ENCODE assay signal across 27 cellular contexts in genomic region chr3:64617610-64618009, GRCh38.
"Had no signal": no experiment of that assay in that cellular context is flagged by ENCODE, and none has a peak within 500 bp of the region (broad histone marks: within the 10 kb centered on the region; RNA-seq: fewer than 3 reads in every experiment).

No MANE protein-coding gene starts in this region.

- H3K4me3 Mint-ChIP-seq: activated CD8-positive, alpha-beta memory T cell treated with anti-CD3 and anti-CD28 coated beads, Interleukin-2, amount 10 ng/mL, durations not matched to agents 7 days and 5 days; activated naive CD8-positive, alpha-beta T cell treated with anti-CD3 and anti-CD28 coated beads, Interleukin-2, amount 50 U/mL, for 24 hours; activated T-cell treated with anti-CD3 and anti-CD28 coated beads, Interleukin-2, amount 50 U/mL, for 24 hours; activated T-helper 1 cell treated with anti-CD3 and anti-CD28 coated beads, Interleukin-12 subunit alpha, Interleukin-12 subunit beta, Interleukin-2, Interleukin-4 antibody, amounts not matched to agents 30 ng/mL and 10 ng/mL and 1 ng/mL, durations not matched to agents 14 hours and 24 hours and 36 hours; IgD-negative memory B cell; T-helper 17 cell; WTC11 had no signal

- H3K9me3 Mint-ChIP-seq: activated naive CD8-positive, alpha-beta T cell treated with anti-CD3 and anti-CD28 coated beads, Interleukin-2, amount 50 U/mL, for 24 hours; activated T-helper 1 cell treated with anti-CD3 and anti-CD28 coated beads, Interleukin-12 subunit alpha, Interleukin-12 subunit beta, Interleukin-2, Interleukin-4 antibody, amounts not matched to agents 30 ng/mL and 10 ng/mL and 1 ng/mL, durations not matched to agents 14 hours and 24 hours and 36 hours had no signal

- ATAC-seq: activated CD8-positive, alpha-beta memory T cell treated with anti-CD3 and anti-CD28 coated beads, Interleukin-2, amount 10 ng/mL, durations not matched to agents 7 days and 5 days; activated naive CD4-positive, alpha-beta T cell treated with anti-CD3 and anti-CD28 coated beads, Interleukin-2, amount 50 U/mL, for 72 hours; activated naive CD8-positive, alpha-beta T cell treated with anti-CD3 and anti-CD28 coated beads, Interleukin-2, amount 50 U/mL, for 24 hours; body of pancreas; PC-3; T-helper 17 cell; WTC11 had no signal

- H3K4me3 ChIP-seq: ascending aorta, body of pancreas had no signal

- H3K36me3 Mint-ChIP-seq: activated CD8-positive, alpha-beta memory T cell treated with anti-CD3 and anti-CD28 coated beads, Interleukin-2, amount 10 ng/mL, durations not matched to agents 7 days and 5 days; IgD-negative memory B cell had no signal

- H3K4me1 Mint-ChIP-seq: activated CD8-positive, alpha-beta memory T cell treated with anti-CD3 and anti-CD28 coated beads, Interleukin-2, amount 10 ng/mL, durations not matched to agents 7 days and 5 days; activated naive CD8-positive, alpha-beta T cell treated with anti-CD3 and anti-CD28 coated beads, Interleukin-2, amount 50 U/mL, for 24 hours; IgD-negative memory B cell; T-helper 17 cell; WTC11 had no signal

- H3K27me3 Mint-ChIP-seq: activated CD8-positive, alpha-beta memory T cell treated with anti-CD3 and anti-CD28 coated beads, Interleukin-2, amount 10 ng/mL, durations not matched to agents 7 days and 5 days; activated naive CD8-positive, alpha-beta T cell treated with anti-CD3 and anti-CD28 coated beads, Interleukin-2, amount 50 U/mL, for 24 hours; activated T-cell treated with anti-CD3 and anti-CD28 coated beads, Interleukin-2, amount 50 U/mL, for 24 hours; IgD-negative memory B cell; T-helper 17 cell had no signal

- H3K4me1 ChIP-seq: ascending aorta had no signal

- H3K9me3 ChIP-seq: ascending aorta, body of pancreas had no signal

- H3K27ac ChIP-seq: ascending aorta had no signal

- H3K27me3 ChIP-seq: ascending aorta, body of pancreas had no signal

- DNase-seq: activated CD4-positive, alpha-beta T cell treated with anti-CD3 and anti-CD28 coated beads for 48 hours; activated CD4-positive, alpha-beta T cell treated with anti-CD3 and anti-CD28 coated beads, Interleukin-2, amount 50 U/mL, for 4 hours; activated CD4-positive, CD25-positive, alpha-beta regulatory T cell treated with anti-CD3 and anti-CD28 coated beads, Interleukin-2, amount 50 U/mL, for 72 hours; activated CD8-positive, alpha-beta memory T cell treated with anti-CD3 and anti-CD28 coated beads, Interleukin-2, amount 10 ng/mL, durations not matched to agents 7 days and 5 days; activated effector memory CD4-positive, alpha-beta T cell treated with Interleukin-2 at 50 U/mL for 16 hours; activated naive CD4-positive, alpha-beta T cell treated with Interleukin-2 at 50 U/mL for 16 hours; activated naive CD8-positive, alpha-beta T cell treated with anti-CD3 and anti-CD28 coated beads, Interleukin-2, amount 50 U/mL, for 24 hours; activated T-cell treated with anti-CD3 and anti-CD28 coated beads, Interleukin-2, amount 50 U/mL, for 24 hours; amniotic stem cell; body of pancreas; KG1; NCI-H1092; NCI-H2029; NCI-H2107; NCI-H2171 treated with DMSO at 0.1 percent for 48 hours; NCI-H226; NCI-H510A; NCI-H69; PC-3; SIG-M5; T-helper 17 cell; T-helper 9 cell had no signal

- H3K27ac Mint-ChIP-seq: activated CD8-positive, alpha-beta memory T cell treated with anti-CD3 and anti-CD28 coated beads, Interleukin-2, amount 10 ng/mL, durations not matched to agents 7 days and 5 days; activated naive CD4-positive, alpha-beta T cell treated with anti-CD3 and anti-CD28 coated beads, Interleukin-2, amount 50 U/mL, for 72 hours; activated naive CD8-positive, alpha-beta T cell treated with anti-CD3 and anti-CD28 coated beads, Interleukin-2, amount 50 U/mL, for 24 hours; activated T-cell treated with anti-CD3 and anti-CD28 coated beads, Interleukin-2, amount 50 U/mL, for 24 hours; activated T-helper 1 cell treated with anti-CD3 and anti-CD28 coated beads, Interleukin-12 subunit alpha, Interleukin-12 subunit beta, Interleukin-2, Interleukin-4 antibody, amounts not matched to agents 30 ng/mL and 10 ng/mL and 1 ng/mL, durations not matched to agents 14 hours and 24 hours and 36 hours; IgD-negative memory B cell; T-helper 17 cell; WTC11 had no signal
